In genomic region chr17:19418312-19418992, GRCh38 we compare ENCODE assay signal across 7 cellular contexts.
DNase-seq lines count a peak whose midpoint lies in the region; ATAC-seq and TF ChIP-seq lines count a peak whose summit lies in the region.

No MANE protein-coding gene starts in this region.

- DNase-seq in GM12865 (ENCODE audit: low read depth) (peak; percentile 30), NOMO-1 treated with dmso at 0.1 percent for 144 hours (lab: John Stamatoyannopoulos, UW; ENCODE audit: unreplicated experiment) (peak; percentile 36), choroid plexus epithelial cell (ENCODE audit: low read depth) (peak; percentile 77), pons (ENCODE audit: low spot score) (peak; percentile 6), SHP77 (lab: John Stamatoyannopoulos, UW) (no peak)

- TF ChIP-seq CTCF in GM12865 (IDR thresholded peaks at IDR 0.05; ENCODE audit: insufficient read depth, low read depth, low read length, missing control alignments): no peak
- peak; percentile 26 for TF ChIP-seq CTCF in choroid plexus epithelial cell (conservative IDR thresholded peaks at IDR 0.05; ENCODE audit: low read depth, low read length)

- ATAC-seq in GM18873 (IDR thresholded peaks at IDR 0.05; ENCODE audit: low FRiP score, unreplicated experiment) (no peak), GM21390 (IDR thresholded peaks at IDR 0.05; ENCODE audit: unreplicated experiment) (no peak)

- H3K4me3 ChIP-seq in GM12865 (ENCODE audit: low read depth, low read length) (no peak overlapping the region), choroid plexus epithelial cell (ENCODE audit: low read depth, low read length) (no peak overlapping the region)

Comparison
In these comparisons a context has a peak if more than half of its experiments do, and no peak if none do; other contexts are left out.
1. DNase-seq: peak in GM12865 (single experiment), NOMO-1 treated with dmso at 0.1 percent for 144 hours (single experiment), choroid plexus epithelial cell (single experiment) and pons (single experiment); none in SHP77 (0 of 2).